ENCODE assay signal across 22 cellular contexts in the genomic region with DNA sequence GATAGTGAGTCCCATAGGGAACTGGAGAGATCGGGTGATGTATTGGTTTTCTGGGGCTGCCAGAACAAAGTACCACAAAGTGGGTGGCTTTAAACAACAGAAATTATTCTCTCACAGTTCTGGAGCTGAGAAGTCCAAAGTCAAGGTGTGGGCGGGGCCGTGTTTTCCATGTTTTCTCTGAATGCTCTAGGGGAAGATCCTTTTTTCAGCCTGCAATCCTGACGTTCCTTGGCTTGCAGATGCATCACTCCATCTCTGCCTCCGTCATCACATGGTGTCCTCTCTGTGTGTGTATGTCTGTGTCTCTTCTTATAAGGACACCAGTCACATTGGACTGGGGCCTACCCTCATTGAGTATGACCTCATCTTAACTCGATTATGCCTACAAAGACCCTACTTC. TPM values are rescaled to one million over a fixed set of nuclear protein-coding genes. Genes with fewer than 3 reads are reported as not detected.
DNase-seq lines count a peak whose midpoint lies in the region; ATAC-seq and TF ChIP-seq lines count a peak whose summit lies in the region.
"Had no signal": no experiment of that assay in that cellular context is flagged by ENCODE, and none has a peak within 500 bp of the region (broad histone marks: within the 10 kb centered on the region; RNA-seq: fewer than 3 reads in every experiment).

No MANE protein-coding gene starts in this region.

- H3K4me3 ChIP-seq in breast epithelium: no peak overlapping the region
- H3K4me3 ChIP-seq: BLaER1, GM12878, HAP-1 had no signal

- H3K27ac Mint-ChIP-seq in MCF 10A (ENCODE audit: low read depth, unreplicated experiment): peak overlapping the region; percentile 13
- peak overlapping the region; percentile 60 for H3K27ac Mint-ChIP-seq in glutamatergic neuron (ENCODE audit: unreplicated experiment)
- H3K27ac Mint-ChIP-seq in natural killer cell treated with Interleukin-12 subunit alpha and Interleukin-12 subunit beta and Interleukin-15 and Interleukin-18, amount 100 ng/mL, for 72 hours: no peak overlapping the region
- H3K27ac Mint-ChIP-seq: B cell; CD4-positive, CD25-positive, alpha-beta regulatory T cell; CD8-positive, alpha-beta T cell had no signal

- H3K4me1 Mint-ChIP-seq in MCF 10A (ENCODE audit: insufficient read depth, unreplicated experiment) (peaks cover 31% of the 10 kb centered on the region), glutamatergic neuron (ENCODE audit: low read depth, unreplicated experiment) (peaks cover 5% of the 10 kb centered on the region)
- peaks cover 0 to 2% of the 10 kb centered on the region in 2 donors for H3K4me1 Mint-ChIP-seq in natural killer cell treated with Interleukin-12 subunit alpha and Interleukin-12 subunit beta and Interleukin-15 and Interleukin-18, amount 100 ng/mL, for 72 hours (ENCODE audit: low read depth in 2 of 2)
- H3K4me1 Mint-ChIP-seq: B cell; CD4-positive, CD25-positive, alpha-beta regulatory T cell had no signal

- no peak overlapping the region for H3K4me3 Mint-ChIP-seq in MCF 10A (ENCODE audit: unreplicated experiment)
- no peak overlapping the region for H3K4me3 Mint-ChIP-seq in glutamatergic neuron (ENCODE audit: unreplicated experiment)
- no peak overlapping the region for H3K4me3 Mint-ChIP-seq in natural killer cell treated with Interleukin-12 subunit alpha and Interleukin-12 subunit beta and Interleukin-15 and Interleukin-18, amount 100 ng/mL, for 72 hours
- H3K4me3 Mint-ChIP-seq: B cell; CD4-positive, CD25-positive, alpha-beta regulatory T cell; CD8-positive, alpha-beta T cell had no signal

- ATAC-seq in GM21576 (IDR thresholded peaks at IDR 0.05; ENCODE audit: unreplicated experiment): no peak
- no peak for ATAC-seq in natural killer cell treated with Interleukin-12 subunit alpha and Interleukin-12 subunit beta and Interleukin-15 and Interleukin-18, amount 100 ng/mL, for 72 hours
- ATAC-seq: CD8-positive, alpha-beta T cell; GM12878 had no signal

- H3K9me3 ChIP-seq in breast epithelium: no peaks in the 10 kb centered on the region
- H3K9me3 ChIP-seq: BLaER1, Caco-2, HAP-1 had no signal

- TF ChIP-seq POLR2A in breast epithelium (IDR thresholded peaks at IDR 0.05): no peak

- peaks cover 22% of the 10 kb centered on the region for H3K36me3 Mint-ChIP-seq in MCF 10A (ENCODE audit: insufficient read depth, unreplicated experiment)
- peaks cover 12% of the 10 kb centered on the region for H3K36me3 Mint-ChIP-seq in glutamatergic neuron (ENCODE audit: unreplicated experiment)
- no peaks in the 10 kb centered on the region for H3K36me3 Mint-ChIP-seq in natural killer cell treated with Interleukin-12 subunit alpha and Interleukin-12 subunit beta and Interleukin-15 and Interleukin-18, amount 100 ng/mL, for 72 hours
- H3K36me3 Mint-ChIP-seq: CD4-positive, CD25-positive, alpha-beta regulatory T cell; CD8-positive, alpha-beta T cell had no signal

- intact Hi-C loops in MCF 10A (cut with micrococcal nuclease) (loop anchor here (10.0 kb wide), 1 partner anchor 70 kb away; no protein-coding TSS in a partner anchor), breast epithelium (cut with DNase I; ENCODE audit: low total_unique reads) (no loop called here)

- CTCF ChIA-PET in MCF 10A (lab: Yijun Ruan, JAX): interaction anchor here (0.7 to 0.8 kb wide), 2 partner anchors 19 kb away, joined by 3 to 4 read pairs; no protein-coding TSS in a partner anchor

- no peak for TF ChIP-seq CTCF in MCF 10A (IDR thresholded peaks at IDR 0.05; ENCODE audit: unreplicated experiment)
- no peak for TF ChIP-seq CTCF in breast epithelium (IDR thresholded peaks at IDR 0.05)
- no peak for TF ChIP-seq CTCF in glutamatergic neuron (IDR thresholded peaks at IDR 0.05; ENCODE audit: partially characterized antibody, unreplicated experiment)

- no peak for DNase-seq in MCF 10A (ENCODE audit: unreplicated experiment)
- no peak for DNase-seq in breast epithelium (ENCODE audit: low spot score in 2 of 2)
- no peak for DNase-seq in caudate nucleus (lab: John Stamatoyannopoulos, UW)
- DNase-seq in glutamatergic neuron: no peak
- no peak for DNase-seq in HK-2 (ENCODE audit: unreplicated experiment)
- no peak for DNase-seq in natural killer cell treated with Interleukin-12 subunit alpha and Interleukin-12 subunit beta and Interleukin-15 and Interleukin-18, amount 100 ng/mL, for 72 hours (ENCODE audit: low spot score)
- DNase-seq: Caco-2; CD4-positive, CD25-positive, alpha-beta regulatory T cell; CD8-positive, alpha-beta T cell; DMS153; DMS79; EL; GDM1; GOT3 had no signal

- no peaks in the 10 kb centered on the region for H3K4me1 ChIP-seq in breast epithelium
- H3K4me1 ChIP-seq: BLaER1, Caco-2, HAP-1 had no signal

- H3K27ac ChIP-seq in breast epithelium (no peak overlapping the region), caudate nucleus (ENCODE audit: low read depth, low read length) (peak overlapping the region; percentile 65), temporal lobe (ENCODE audit: low read depth, low read length) (peak overlapping the region; percentile 70)
- H3K27ac ChIP-seq: 22Rv1, BLaER1, C4-2B had no signal

- H3K27me3 Mint-ChIP-seq in MCF 10A (ENCODE audit: insufficient read depth, unreplicated experiment) (peaks cover 56% of the 10 kb centered on the region), glutamatergic neuron (ENCODE audit: unreplicated experiment) (peaks cover 6% of the 10 kb centered on the region)
- peaks cover 8 to 16% of the 10 kb centered on the region in 2 donors for H3K27me3 Mint-ChIP-seq in natural killer cell treated with Interleukin-12 subunit alpha and Interleukin-12 subunit beta and Interleukin-15 and Interleukin-18, amount 100 ng/mL, for 72 hours
- H3K27me3 Mint-ChIP-seq: B cell had no signal

- H3K9me3 Mint-ChIP-seq in MCF 10A (ENCODE audit: unreplicated experiment) (no peaks in the 10 kb centered on the region), glutamatergic neuron (ENCODE audit: unreplicated experiment) (peaks cover 3% of the 10 kb centered on the region)
- no peaks in the 10 kb centered on the region for H3K9me3 Mint-ChIP-seq in natural killer cell treated with Interleukin-12 subunit alpha and Interleukin-12 subunit beta and Interleukin-15 and Interleukin-18, amount 100 ng/mL, for 72 hours
- H3K9me3 Mint-ChIP-seq: CD8-positive, alpha-beta T cell had no signal

- peaks cover 0 to 74% of the 10 kb centered on the region in 2 donors for H3K27me3 ChIP-seq in breast epithelium

- no peaks in the 10 kb centered on the region for H3K36me3 ChIP-seq in breast epithelium
- H3K36me3 ChIP-seq: BLaER1, HAP-1 had no signal

- POLR2A ChIA-PET in MCF 10A (lab: Yijun Ruan, JAX): interaction anchor here (0.6 to 0.9 kb wide), 2 partner anchors 68 to 74 kb away, joined by 3 to 4 read pairs; no protein-coding TSS in a partner anchor

- BruUV-seq in MCF 10A (replicated peaks; lab: Mats Ljungman, UMichigan): no TSS peak

RNA-seq across cellular contexts. Expression of a gene that starts 7.9 kb away (rescaled TPM):
- 6.9 and 16.3 TPM in 2 replicates for total RNA-seq in MCF 10A (2022)
- total RNA-seq in breast epithelium: 10 to 100 TPM in 2 of 3 donors, 1 to 10 TPM in 1; 3.4 to 81.7 (median 35.7) TPM
- total RNA-seq in glutamatergic neuron (ENCODE audit: unreplicated experiment): 516 TPM
- total RNA-seq in temporal lobe: 323 TPM
- not detected for total RNA-seq in natural killer cell treated with Interleukin-12 subunit alpha and Interleukin-12 subunit beta and Interleukin-15 and Interleukin-18, amount 100 ng/mL, for 72 hours
- total RNA-seq: B cell; CD4-positive, CD25-positive, alpha-beta regulatory T cell; CD8-positive, alpha-beta T cell had no signal

Comparison
In these comparisons a context has a peak if more than half of its experiments do, and no peak if none do; other contexts are left out.
1. H3K27ac Mint-ChIP-seq: peak in MCF 10A (single experiment) and glutamatergic neuron (single experiment); none in natural killer cell treated with Interleukin-12 subunit alpha and Interleukin-12 subunit beta and Interleukin-15 and Interleukin-18, amount 100 ng/mL, for 72 hours (0 of 2).
2. H3K27ac ChIP-seq: peak in caudate nucleus (single experiment) and temporal lobe (single experiment); none in breast epithelium (0 of 2).